21 cellular contexts compared by ENCODE assay signal in genomic region chr1:246413430-246413829, GRCh38.
DNase-seq lines count a peak whose midpoint lies in the region; ATAC-seq, FAIRE-seq and TF ChIP-seq lines count a peak whose summit lies in the region.
"Had no signal": no experiment of that assay in that cellular context is flagged by ENCODE, and none has a peak within 500 bp of the region (broad histone marks: within the 10 kb centered on the region; RNA-seq: fewer than 3 reads in every experiment).

No MANE protein-coding gene starts in this region.

- H3K36me3 ChIP-seq in K562 (ENCODE audit: control insufficient read depth, insufficient read depth, low read length) = no peaks in the 10 kb centered on the region
- no peaks in the 10 kb centered on the region for H3K36me3 ChIP-seq in mesendoderm (ENCODE audit: control insufficient read depth, insufficient read depth, low read length)
- H3K36me3 ChIP-seq in aorta (ENCODE audit: control insufficient read depth in 1 of 2, insufficient read depth in 2 of 2, low read length in 1 of 2) = peaks cover 0 to 2% of the 10 kb centered on the region in 2 donors
- H3K36me3 ChIP-seq in mucosa of descending colon (ENCODE audit: low read depth) = no peaks in the 10 kb centered on the region
- H3K36me3 ChIP-seq: BE2C had no signal

- no peaks in the 10 kb centered on the region for H4K20me1 ChIP-seq in K562 (replicated peaks; ENCODE audit: control insufficient read depth, insufficient read depth, low read length)
- H4K20me1 ChIP-seq: BLaER1 had no signal

- in situ Hi-C loops in K562 (cut with MboI) = no loop called here

- CTCF ChIA-PET in K562 (lab: Yijun Ruan, JAX; ENCODE audit: low intra/inter-chr PET ratio) = no interaction called here

- H3K18ac ChIP-seq in mesendoderm (ENCODE audit: low read length) = no peak overlapping the region

- no peaks in the 10 kb centered on the region for H3K79me2 ChIP-seq in K562 (ENCODE audit: control insufficient read depth, insufficient read depth, low read length)
- no peaks in the 10 kb centered on the region for H3K79me2 ChIP-seq in mesendoderm (ENCODE audit: control insufficient read depth, insufficient read depth, low read length)

- peaks cover 14% of the 10 kb centered on the region for H3K9me3 ChIP-seq in K562 (replicated peaks; ENCODE audit: control insufficient read depth, insufficient read depth, low read depth, low read length)
- no peaks in the 10 kb centered on the region for H3K9me3 ChIP-seq in aorta (ENCODE audit: control insufficient read depth, low read length)
- peaks cover 3% of the 10 kb centered on the region for H3K9me3 ChIP-seq in mucosa of descending colon
- H3K9me3 ChIP-seq: BE2C had no signal

- no peak for TF ChIP-seq EP300 in K562 (IDR thresholded peaks at IDR 0.05; ENCODE audit: low read length)

- no peak overlapping the region for H2BK5ac ChIP-seq in mesendoderm (ENCODE audit: low read length)

- H2AK5ac ChIP-seq in mesendoderm (ENCODE audit: low read length) = no peak overlapping the region

- intact Hi-C loops in K562 (cut with micrococcal nuclease) (no loop called here), aorta (cut with DNase I) (no loop called here), mucosa of descending colon (cut with DNase I, micrococcal nuclease) (no loop called here)

- no peak overlapping the region for H4K5ac ChIP-seq in mesendoderm (ENCODE audit: low read length)

- ATAC-seq in K562 (peak; percentile 98), aorta (ENCODE audit: low FRiP score) (peak; percentile 36), mucosa of descending colon (no peak), GM21723 (IDR thresholded peaks at IDR 0.05; ENCODE audit: unreplicated experiment) (no peak)
- ATAC-seq: CD8-positive, alpha-beta T cell; GM12878 had no signal

- FAIRE-seq in K562 (lab: Jason Lieb, UNC) = no peak
- FAIRE-seq: A204.1, G401.6, GM12878, GM12892, GM18507 had no signal

- no peak overlapping the region for H2AFZ ChIP-seq in K562 (ENCODE audit: low read depth, low read length)

- no peak overlapping the region for H2BK15ac ChIP-seq in mesendoderm (replicated peaks; ENCODE audit: low read depth)

- no peak overlapping the region for H3K27ac ChIP-seq in K562 (ENCODE audit: extremely low read depth, low read depth, low read length)
- no peak overlapping the region for H3K27ac ChIP-seq in mesendoderm (ENCODE audit: low read depth, low read length)
- H3K27ac ChIP-seq in aorta (ENCODE audit: low read depth in 1 of 2, low read length in 2 of 2) = no peak overlapping the region
- H3K27ac ChIP-seq: BLaER1, C4-2B had no signal

- no TSS peak for BruUV-seq in K562 (replicated peaks; lab: Mats Ljungman, UMichigan)

- POLR2A ChIA-PET in K562 (lab: Yijun Ruan, JAX) = interaction anchor here (0.7 to 1.3 kb wide), 3 partner anchors 15 to 46 kb away, joined by 3 read pairs; no protein-coding TSS in a partner anchor

- WGBS in K562 (ENCODE audit: insufficient coverage, low coverage, missing lambda C conversion rate) = 58% methylated on average over 7 of the region's 7 CpGs
- no CpG with 5 or more reads among the region's 7 CpGs for whole genome bisulfite sequencing in mesendoderm (ENCODE audit: extremely low coverage, insufficient coverage, low lambda C conversion rate)
- WGBS in aorta, 2 donors = 95% methylated on average over 7 of the region's 7 CpGs

- H3K4me3 ChIP-seq in K562 = no peak overlapping the region
- H3K4me3 ChIP-seq in mesendoderm (ENCODE audit: low read length) = no peak overlapping the region
- no peak overlapping the region for H3K4me3 ChIP-seq in aorta (ENCODE audit: low read length in 2 of 2)
- H3K4me3 ChIP-seq in mucosa of descending colon = no peak overlapping the region
- H3K4me3 ChIP-seq: BLaER1, GM12878 had no signal

- H3K27me3 ChIP-seq in K562 (ENCODE audit: control insufficient read depth in 2 of 2, insufficient read depth in 2 of 2, low read length in 2 of 2) (no peaks in the 10 kb centered on the region), mesendoderm (ENCODE audit: insufficient read depth, low read length, poor library complexity) (no peaks in the 10 kb centered on the region), aorta (ENCODE audit: control insufficient read depth in 1 of 2, insufficient read depth in 2 of 2, low read length in 1 of 2) (no peaks in the 10 kb centered on the region)
- H3K27me3 ChIP-seq: BE2C, BLaER1 had no signal

- TF ChIP-seq CTCF in K562 (IDR thresholded peaks at IDR 0.05 in 2 of 3, conservative IDR thresholded peaks at IDR 0.05 in 1 of 3; ENCODE audit: insufficient read depth in 2 of 3, low read depth in 1 of 3, low read length in 3 of 3) = no peak
- no peak for TF ChIP-seq CTCF in mucosa of descending colon (IDR thresholded peaks at IDR 0.05)

- DNase-seq in K562 (ENCODE audit: extremely low read depth in 1 of 4, low spot score in 3 of 4) (peak in 3 of 4 experiments; percentile 32 to 66 (median 36)), mesendoderm (peak; percentile 18), aorta (no peak), mucosa of descending colon (no peak), C1 segment of cervical spinal cord (lab: John Stamatoyannopoulos, UW) (no peak)
- DNase-seq: 8988T; ACHN; BE2C; Caco-2; Calu3; CD4-positive, alpha-beta T cell; CD8-positive, alpha-beta T cell; DMS79 treated with DMSO at 0.1 percent for 48 hours had no signal

- H4K8ac ChIP-seq in mesendoderm (ENCODE audit: low read depth, low read length) = no peak overlapping the region

- H3K4ac ChIP-seq in mesendoderm (ENCODE audit: low read depth, low read length) = no peak overlapping the region

- no peaks in the 10 kb centered on the region for H3K9me1 ChIP-seq in K562 (ENCODE audit: control insufficient read depth, insufficient read depth, low read length)

- no peaks in the 10 kb centered on the region for H3K79me1 ChIP-seq in mesendoderm (ENCODE audit: low read length)

- no peak overlapping the region for H3K56ac ChIP-seq in mesendoderm (ENCODE audit: low read length)

- H3K9ac ChIP-seq in K562 (ENCODE audit: insufficient read depth in 1 of 2, low read depth in 2 of 2, low read length in 2 of 2) (no peak overlapping the region), mesendoderm (ENCODE audit: low read length) (no peak overlapping the region)
- H3K9ac ChIP-seq: BLaER1 had no signal

- H2BK120ac ChIP-seq in mesendoderm (ENCODE audit: low read depth, low read length) = no peak overlapping the region

- no peak for TF ChIP-seq RAD21 in K562 (CRISPR knock-in tag; conservative IDR thresholded peaks at IDR 0.05 in 1 of 2, IDR thresholded peaks at IDR 0.05 in 1 of 2)

- H3K4me2 ChIP-seq in K562 (ENCODE audit: insufficient read depth, low read length) (peak overlapping the region; percentile 12; the same call in 1 of the 2 replicates), mesendoderm (ENCODE audit: low read length) (no peak overlapping the region)
- H3K4me2 ChIP-seq: BLaER1 had no signal

- no peak for TF ChIP-seq POLR2A in K562 (conservative IDR thresholded peaks at IDR 0.05)

- H3K23ac ChIP-seq in mesendoderm (ENCODE audit: low read length) = no peak overlapping the region

- peaks cover 3 to 4% of the 10 kb centered on the region in 2 experiments; a peak in 3 of 5 replicates for H3K4me1 ChIP-seq in K562 (replicated peaks in 1 of 2; ENCODE audit: control insufficient read depth in 2 of 2, insufficient read depth in 2 of 2, low read length in 2 of 2)
- no peaks in the 10 kb centered on the region for H3K4me1 ChIP-seq in mesendoderm (ENCODE audit: control insufficient read depth, low read depth, low read length)
- H3K4me1 ChIP-seq in aorta (ENCODE audit: control insufficient read depth in 1 of 2, insufficient read depth in 2 of 2, low read length in 2 of 2) = no peaks in the 10 kb centered on the region
- no peaks in the 10 kb centered on the region for H3K4me1 ChIP-seq in mucosa of descending colon (ENCODE audit: low read depth)

TF ChIP-seq in K562, 482 proteins besides CTCF, POLR2A, EP300 and RAD21 (continues in another document):
- peak; percentile 60 for TF ChIP-seq USF1 (CRISPR knock-in tag; IDR thresholded peaks at IDR 0.05)
- TF ChIP-seq SMARCC2 (IDR thresholded peaks at IDR 0.05; ENCODE audit: low read depth) = no peak
- no peak for TF ChIP-seq ZNF354B (CRISPR knock-in tag; IDR thresholded peaks at IDR 0.05)
- TF ChIP-seq CEBPZ (IDR thresholded peaks at IDR 0.05; ENCODE audit: borderline replicate concordance, low read depth, low read length) = no peak
- no peak for TF ChIP-seq TCF3 (CRISPR knock-in tag; IDR thresholded peaks at IDR 0.05)
- no peak for TF ChIP-seq ATF7 (IDR thresholded peaks at IDR 0.05)
- TF ChIP-seq ZNF79 (CRISPR knock-in tag; IDR thresholded peaks at IDR 0.05; ENCODE audit: low read depth) = no peak
- TF ChIP-seq SREBF1 (IDR thresholded peaks at IDR 0.05; ENCODE audit: borderline replicate concordance, low read depth, low read length) = no peak
- no peak for TF ChIP-seq NCOA2 (IDR thresholded peaks at IDR 0.05; ENCODE audit: partially characterized antibody in 2 of 2)
- peak; percentile 43; the same call in 1 of the 2 replicates for TF ChIP-seq L3MBTL2 (IDR thresholded peaks at IDR 0.05)
- TF ChIP-seq KLF16 (IDR thresholded peaks at IDR 0.05) = no peak

Comparison
In these comparisons a context has a peak if more than half of its experiments do, and no peak if none do; other contexts are left out.
1. ATAC-seq: peak in K562 (single experiment) and aorta (single experiment); none in mucosa of descending colon (single experiment) and GM21723 (single experiment).
2. DNase-seq: peak in K562 (3 of 4) and mesendoderm (single experiment); none in aorta (0 of 2), mucosa of descending colon (0 of 3) and C1 segment of cervical spinal cord (0 of 14).